Comparison of ENCODE assay signal across 8 cellular contexts in genomic region chr19:35742121-35742724, GRCh38. TPM values are rescaled to one million over a fixed set of nuclear protein-coding genes. Genes with fewer than 3 reads are reported as not detected.
A peak's percentile ranks its signal among the peaks of the same experiment; 100 is the strongest.
DNase-seq lines count a peak whose midpoint lies in the region; ATAC-seq lines count a peak whose summit lies in the region.

A gene with protein sequence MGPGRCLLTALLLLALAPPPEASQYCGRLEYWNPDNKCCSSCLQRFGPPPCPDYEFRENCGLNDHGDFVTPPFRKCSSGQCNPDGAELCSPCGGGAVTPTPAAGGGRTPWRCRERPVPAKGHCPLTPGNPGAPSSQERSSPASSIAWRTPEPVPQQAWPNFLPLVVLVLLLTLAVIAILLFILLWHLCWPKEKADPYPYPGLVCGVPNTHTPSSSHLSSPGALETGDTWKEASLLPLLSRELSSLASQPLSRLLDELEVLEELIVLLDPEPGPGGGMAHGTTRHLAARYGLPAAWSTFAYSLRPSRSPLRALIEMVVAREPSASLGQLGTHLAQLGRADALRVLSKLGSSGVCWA (minus strand): TSS chr19:35742452. CDS start chr19:35741180, 1,272 bp downstream.

- peaks cover 20% of the 10 kb centered on the region for H3K36me3 ChIP-seq in HUES48 (ENCODE audit: control insufficient read depth, insufficient read depth, low read length)

- intact Hi-C loops in sciatic nerve (cut with DNase I) = no loop called here

- peak; percentile 50 for DNase-seq in activated CD4-positive, CD25-positive, alpha-beta regulatory T cell treated with anti-CD3 and anti-CD28 coated beads, Interleukin-2, amount 50 U/mL, for 16 hours (ENCODE audit: low read depth, low spot score)
- DNase-seq in effector CD8-positive, alpha-beta T cell (lab: John Stamatoyannopoulos, UW) = peak; percentile 31
- no peak for DNase-seq in sciatic nerve (ENCODE audit: low spot score)
- no peak for DNase-seq in G401 (ENCODE audit: low spot score)
- no peak for DNase-seq in NK-92 treated with Interleukin-12 subunit alpha and Interleukin-12 subunit beta, amount 100 ng/mL, for 24 hours (lab: John Stamatoyannopoulos, UW)

- in situ Hi-C loops in G401 (cut with HindIII; ENCODE audit: low sequenced_read_pairs) = no loop called here

- no peaks in the 10 kb centered on the region for H3K9me3 ChIP-seq in HUES48 (ENCODE audit: control insufficient read depth, insufficient read depth, low read length)

- ATAC-seq in sciatic nerve (no peak), GM18520 (IDR thresholded peaks at IDR 0.05; ENCODE audit: unreplicated experiment) (no peak), GM18868 (IDR thresholded peaks at IDR 0.05; ENCODE audit: unreplicated experiment) (no peak)

- H3K9ac ChIP-seq in HUES48 (ENCODE audit: low read depth, low read length) = no peak within 1 kb of the TSS

- H3K27ac ChIP-seq in HUES48 (ENCODE audit: low read depth, low read length) = peak within 1 kb of the TSS; percentile 96

- H3K4me1 ChIP-seq in HUES48 (ENCODE audit: control insufficient read depth, insufficient read depth, low read length) = no peaks in the 10 kb centered on the region

- H3K27me3 ChIP-seq in HUES48 (ENCODE audit: control insufficient read depth, insufficient read depth, low read length) = no peaks in the 10 kb centered on the region

- peak within 1 kb of the TSS; percentile 86; the same call in 1 of the 2 replicates for H3K4me3 ChIP-seq in HUES48 (ENCODE audit: low read depth, low read length)

RNA-seq across cellular contexts. Expression of the gene that starts here (rescaled TPM):
- total RNA-seq in sciatic nerve = 10.8 TPM
- total RNA-seq in G401 (2014; rRNA removed; shearing (Covaris generic)) = 4.0 and 9.3 TPM in 2 replicates

Comparison
In these comparisons a context has a peak if more than half of its experiments do, and no peak if none do; other contexts are left out.
1. DNase-seq: peak in activated CD4-positive, CD25-positive, alpha-beta regulatory T cell treated with anti-CD3 and anti-CD28 coated beads, Interleukin-2, amount 50 U/mL, for 16 hours (single experiment) and effector CD8-positive, alpha-beta T cell (single experiment); none in sciatic nerve (single experiment), G401 (single experiment) and NK-92 treated with Interleukin-12 subunit alpha and Interleukin-12 subunit beta, amount 100 ng/mL, for 24 hours (single experiment).